8 cellular contexts compared by ENCODE assay signal in the genomic region with DNA sequence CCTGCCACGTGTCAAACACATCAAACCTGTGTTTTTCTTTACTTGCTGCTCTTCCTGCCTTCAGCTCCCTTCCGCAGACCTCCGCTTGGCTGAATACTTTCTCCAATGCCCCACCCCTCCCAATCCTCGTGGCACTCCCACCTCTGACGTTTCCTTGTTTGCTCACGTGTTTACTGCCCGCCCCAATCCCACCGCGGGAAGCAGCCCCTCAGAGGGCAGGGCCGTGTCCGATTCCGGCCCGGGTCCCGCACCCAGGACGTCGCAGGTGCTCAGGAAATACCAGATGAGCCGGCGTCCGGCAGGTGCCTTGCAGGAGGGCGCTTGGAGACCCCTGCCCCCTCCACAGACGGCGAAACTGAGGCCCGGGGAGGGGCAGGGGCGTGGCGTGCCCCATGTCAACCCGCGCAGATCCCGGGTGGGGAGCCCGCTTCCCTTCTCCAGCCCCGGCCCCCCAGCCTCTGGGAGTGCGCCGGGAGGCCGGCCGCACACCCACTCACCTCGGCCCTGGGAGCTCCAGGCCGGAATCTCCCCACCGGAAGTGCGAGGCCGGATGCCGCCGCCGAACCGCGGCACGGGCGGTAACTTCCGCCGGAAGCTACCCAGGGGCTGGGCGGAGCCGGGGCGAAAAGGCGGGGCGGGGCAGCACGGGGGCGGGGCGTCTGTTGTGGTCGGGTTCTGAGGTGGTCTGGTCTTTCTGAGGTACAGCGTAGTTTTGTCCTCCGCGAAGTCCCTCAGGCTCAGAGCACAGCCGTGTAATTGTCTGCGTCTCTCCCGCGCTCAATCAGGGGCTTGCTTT. TPM values are rescaled to one million over a fixed set of nuclear protein-coding genes. Genes with fewer than 3 reads are reported as not detected.
DNase-seq lines count a peak whose midpoint lies in the region; ATAC-seq and TF ChIP-seq lines count a peak whose summit lies in the region.

No MANE protein-coding gene starts in this region.

- peak overlapping the region; percentile 90 for H3K27ac ChIP-seq in RWPE1

- H3K27me3 Mint-ChIP-seq in natural killer cell (ENCODE audit: low read depth in 2 of 2): no peaks in the 10 kb centered on the region
- no peaks in the 10 kb centered on the region for H3K27me3 Mint-ChIP-seq in stimulated activated naive B cell treated with anti-CD40 and anti-IgM and Interleukin-4, amounts not matched to agents 10 μg/mL and 1 μg/mL and 100 μg/mL, for 72 hours

- in situ Hi-C loops in KBM-7 (cut with MboI; ENCODE audit: low pct_unique_long_range_greater_than_20kb, low sequenced_read_pairs): no loop called here

- TF ChIP-seq CTCF in RWPE1 (conservative IDR thresholded peaks at IDR 0.05; ENCODE audit: low read depth): no peak
- TF ChIP-seq CTCF in natural killer cell (IDR thresholded peaks at IDR 0.05): no peak

- H3K4me3 Mint-ChIP-seq in natural killer cell: peak overlapping the region; percentile 92
- H3K4me3 Mint-ChIP-seq in stimulated activated naive B cell treated with anti-CD40 and anti-IgM and Interleukin-4, amounts not matched to agents 10 μg/mL and 1 μg/mL and 100 μg/mL, for 72 hours: peak overlapping the region; percentile 90 to 91

- CTCF ChIA-PET in RWPE1 (lab: Yijun Ruan, JAX): interaction anchor here (0.5 to 1.1 kb wide), 6 partner anchors 15 to 243 kb away, joined by 3 read pairs; no protein-coding TSS in a partner anchor

- intact Hi-C loops in natural killer cell (cut with micrococcal nuclease): loop anchor here (1.0 kb wide), 1 partner anchor 42 kb away; a partner anchor contains a TSS

- ATAC-seq in GM21529 (IDR thresholded peaks at IDR 0.05; ENCODE audit: unreplicated experiment) (peak; percentile 65), natural killer cell (peak; percentile 87 to 90 (median 89))
- ATAC-seq in stimulated activated naive B cell treated with anti-CD40 and anti-IgM and Interleukin-4, amounts not matched to agents 10 μg/mL and 1 μg/mL and 100 μg/mL, for 72 hours (replicated peaks): peak; percentile 81 to 87

- POLR2A ChIA-PET in RWPE1 (lab: Yijun Ruan, JAX; ENCODE audit: low non-redundant PET): interaction anchor here (0.5 to 1.6 kb wide), 6 partner anchors 14 to 1675 kb away, joined by 3 to 6 read pairs (median 3); no protein-coding TSS in a partner anchor

- DNase-seq in DMS 273 treated with DMSO at 0.1 percent for 48 hours (lab: John Stamatoyannopoulos, UW) (peak; percentile 64), KBM-7 (peak; percentile 87), RWPE1 (ENCODE audit: low spot score) (peak; percentile 97), fibroblast of peridontal ligament (ENCODE audit: extremely low read depth) (peak; percentile 88), natural killer cell (peak; percentile 80)
- DNase-seq in activated T-helper 9 cell treated with anti-CD3 and anti-CD28 coated beads, Interleukin-2, amount 50 U/mL, for 16 hours (ENCODE audit: low read depth): peak; percentile 80
- DNase-seq in stimulated activated naive B cell treated with anti-CD40 and anti-IgM and Interleukin-4, amounts not matched to agents 10 μg/mL and 1 μg/mL and 100 μg/mL, for 72 hours: peak; percentile 80

- peaks cover 46 to 53% of the 10 kb centered on the region in 2 donors for H3K4me1 Mint-ChIP-seq in natural killer cell
- H3K4me1 Mint-ChIP-seq in stimulated activated naive B cell treated with anti-CD40 and anti-IgM and Interleukin-4, amounts not matched to agents 10 μg/mL and 1 μg/mL and 100 μg/mL, for 72 hours: peaks cover 51 to 58% of the 10 kb centered on the region in 2 donors

- no peaks in the 10 kb centered on the region for H3K36me3 Mint-ChIP-seq in natural killer cell
- peaks cover 48 to 60% of the 10 kb centered on the region in 2 donors for H3K36me3 Mint-ChIP-seq in stimulated activated naive B cell treated with anti-CD40 and anti-IgM and Interleukin-4, amounts not matched to agents 10 μg/mL and 1 μg/mL and 100 μg/mL, for 72 hours

- peak overlapping the region; percentile 86 to 92 for H3K27ac Mint-ChIP-seq in natural killer cell
- peak overlapping the region; percentile 88 for H3K27ac Mint-ChIP-seq in stimulated activated naive B cell treated with anti-CD40 and anti-IgM and Interleukin-4, amounts not matched to agents 10 μg/mL and 1 μg/mL and 100 μg/mL, for 72 hours

- no peaks in the 10 kb centered on the region for H3K9me3 Mint-ChIP-seq in natural killer cell
- no peaks in the 10 kb centered on the region for H3K9me3 Mint-ChIP-seq in stimulated activated naive B cell treated with anti-CD40 and anti-IgM and Interleukin-4, amounts not matched to agents 10 μg/mL and 1 μg/mL and 100 μg/mL, for 72 hours

RNA-seq across cellular contexts. Expression of a gene that starts 42.3 kb away (rescaled TPM):
- 100 to 1,000 TPM; 108 to 156 (median 142) TPM for total RNA-seq in natural killer cell

RNA-seq across cellular contexts. Expression of a gene that starts 55.8 kb away (rescaled TPM):
- total RNA-seq in natural killer cell: not detected

Comparison
In these comparisons a context has a peak if more than half of its experiments do, and no peak if none do; other contexts are left out.
1. Peak in every context shown above with its lines: DNase-seq, ATAC-seq and H3K27ac ChIP-seq.